ENCODE assay signal across 8 cellular contexts in genomic region chr6:53734473-53735299, GRCh38.
DNase-seq lines count a peak whose midpoint lies in the region; ATAC-seq and TF ChIP-seq lines count a peak whose summit lies in the region.

No MANE protein-coding gene starts in this region.

- H3K27me3 ChIP-seq in brain microvascular endothelial cell (replicated peaks), result no peaks in the 10 kb centered on the region

- peak; percentile 47 for DNase-seq in DMS153 treated with DMSO at 0.1 percent for 48 hours (lab: John Stamatoyannopoulos, UW; ENCODE audit: unreplicated experiment)
- peak; percentile 65 for DNase-seq in NCI-H82 (lab: John Stamatoyannopoulos, UW)
- peak; percentile 72 for DNase-seq in brain microvascular endothelial cell
- DNase-seq in lung microvascular endothelial cell (ENCODE audit: low read depth in 2 of 2), result peak; percentile 70 to 89
- DNase-seq in NCI-H2029 (lab: John Stamatoyannopoulos, UW), result no peak
- DNase-seq in ureter (ENCODE audit: low spot score), result no peak
- DNase-seq in DMS79 treated with DMSO at 0.1 percent for 48 hours (lab: John Stamatoyannopoulos, UW), result no peak

- peak; percentile 53 for ATAC-seq in GM21737 (IDR thresholded peaks at IDR 0.05; ENCODE audit: unreplicated experiment)

- H3K4me3 ChIP-seq in brain microvascular endothelial cell (ENCODE audit: low read depth, low read length), result no peak overlapping the region

- in situ Hi-C loops in brain microvascular endothelial cell (cut with HindIII; ENCODE audit: low pct_ligation_motif_present, low sequenced_read_pairs), result no loop called here

- H3K36me3 ChIP-seq in brain microvascular endothelial cell (replicated peaks), result no peaks in the 10 kb centered on the region

- H3K27ac ChIP-seq in brain microvascular endothelial cell, result peak overlapping the region; percentile 2

- peak; percentile 66 for TF ChIP-seq CTCF in brain microvascular endothelial cell (IDR thresholded peaks at IDR 0.05; ENCODE audit: low read depth, low read length, missing control alignments)

Comparison
In these comparisons a context has a peak if more than half of its experiments do, and no peak if none do; other contexts are left out.
1. DNase-seq: peak in DMS153 treated with DMSO at 0.1 percent for 48 hours (single experiment), NCI-H82 (single experiment), brain microvascular endothelial cell (single experiment) and lung microvascular endothelial cell (2 of 2); none in NCI-H2029 (single experiment), ureter (single experiment) and DMS79 treated with DMSO at 0.1 percent for 48 hours (single experiment).